8 cellular contexts compared by ENCODE assay signal in the genomic region with DNA sequence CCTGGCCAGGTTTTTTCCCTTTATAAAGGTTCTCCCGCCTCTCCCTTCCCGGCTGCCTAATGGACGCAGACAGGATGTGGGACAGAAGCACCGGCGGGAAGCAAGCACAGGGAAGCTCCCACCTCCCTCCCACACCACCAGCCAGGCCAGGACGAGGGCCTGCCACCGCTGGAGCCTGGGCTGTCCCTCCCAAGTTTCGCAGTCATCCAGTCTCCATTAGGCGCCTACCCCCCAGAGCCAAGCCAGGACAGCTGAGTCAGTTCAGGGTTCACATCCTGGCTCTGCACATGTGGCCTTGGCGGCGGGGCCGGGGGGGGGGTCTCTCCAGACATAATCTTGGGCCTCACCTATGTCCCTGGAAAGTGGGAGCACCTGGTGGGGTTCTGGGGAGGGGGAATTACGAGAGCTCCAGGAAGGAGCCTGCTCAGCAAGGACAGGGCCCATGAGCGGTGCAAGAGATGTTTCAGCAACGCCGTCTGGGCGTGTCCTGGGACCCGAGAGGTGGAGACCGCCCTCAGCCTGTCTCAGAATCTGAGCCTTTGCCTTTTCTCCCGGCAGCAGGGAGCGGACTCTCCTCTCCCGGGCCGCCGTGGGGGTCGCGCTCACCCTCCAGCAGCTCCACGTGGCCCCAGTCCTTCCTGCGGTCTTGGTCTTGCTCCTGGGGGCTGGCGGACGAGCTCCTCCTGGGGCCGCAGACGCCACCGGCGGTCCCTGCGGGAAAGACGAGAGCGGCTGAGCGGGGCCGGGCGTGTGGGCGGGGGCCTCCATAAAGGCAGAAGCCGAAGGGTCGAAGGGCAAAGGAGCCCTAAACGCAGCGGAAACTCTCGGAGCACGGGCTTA. TPM values are rescaled to one million over a fixed set of nuclear protein-coding genes. Genes with fewer than 3 reads are reported as not detected.
A peak's percentile ranks its signal among the peaks of the same experiment; 100 is the strongest.
DNase-seq lines count a peak whose midpoint lies in the region; ATAC-seq and TF ChIP-seq lines count a peak whose summit lies in the region.

No MANE protein-coding gene starts in this region.

- H3K36me3 ChIP-seq in adrenal gland (replicated peaks in 1 of 2) = peaks cover 0 to 18% of the 10 kb centered on the region in 2 donors

- no peak for TF ChIP-seq CTCF in adrenal gland (IDR thresholded peaks at IDR 0.05)

- no peaks in the 10 kb centered on the region for H3K9me3 ChIP-seq in adrenal gland (replicated peaks in 1 of 3)

- peaks cover 9 to 22% of the 10 kb centered on the region in 2 donors for H3K4me1 ChIP-seq in adrenal gland (replicated peaks in 1 of 2)

- peak; percentile 65 for DNase-seq in NCI-H2227 (lab: John Stamatoyannopoulos, UW; ENCODE audit: unreplicated experiment)
- no peak for DNase-seq in NCI-H2227 treated with DMSO at 0.1 percent for 48 hours (lab: John Stamatoyannopoulos, UW)
- DNase-seq in NOMO-1 treated with dmso at 0.1 percent for 144 hours (lab: John Stamatoyannopoulos, UW; ENCODE audit: unreplicated experiment) = peak; percentile 37
- DNase-seq in adrenal gland = peak in 6 of 7 donors; percentile 67 to 80 (median 76)
- peak; percentile 73 for DNase-seq in iPS-NIHi7 (ENCODE audit: extremely low spot score)
- DNase-seq in stimulated activated CD4-positive, alpha-beta T cell treated with anti-CD3 and anti-CD28 coated beads, Interleukin-2, amount 100 ng/mL, for 24 hours = peak; percentile 57 to 70
- DNase-seq in GDM1 (lab: John Stamatoyannopoulos, UW) = no peak

- peak overlapping the region; percentile 55 to 87 (median 79) for H3K27ac ChIP-seq in adrenal gland

- peak in 1 of 2 donors; percentile 68 for TF ChIP-seq POLR2A in adrenal gland (IDR thresholded peaks at IDR 0.05)

- peak; percentile 25 for ATAC-seq in HG02759 (IDR thresholded peaks at IDR 0.05; ENCODE audit: unreplicated experiment)

- H3K27me3 ChIP-seq in adrenal gland = no peaks in the 10 kb centered on the region

- WGBS in adrenal gland, 4 donors = 9 to 21% (median 10%) methylated on average over 21 to 47 of the region's 47 CpGs

- H3K4me3 ChIP-seq in adrenal gland = peak overlapping the region; percentile 54 to 90 (median 62)

- intact Hi-C loops in adrenal gland (cut with DNase I) = no loop called here

RNA-seq across cellular contexts. Expression of a gene that starts 0.9 kb away (rescaled TPM):
- 10 to 100 TPM; 26.3 to 61.4 (median 40.6) TPM for total RNA-seq in adrenal gland
- 100 to 1,000 TPM in 2 of 3 donors, 10 to 100 TPM in 1; 42.7 to 371 (median 178) TPM for polyA plus RNA-seq in adrenal gland

RNA-seq across cellular contexts. Expression of a gene that starts 7.2 kb away (rescaled TPM):
- total RNA-seq in adrenal gland = under 1 TPM in 4 of 8 donors, not detected in 4; 0.14 to 0.32 (median 0.29) TPM
- 1 to 10 TPM in 1 of 3 donors, under 1 TPM in 1, not detected in 1; 0.51 to 1.2 TPM for polyA plus RNA-seq in adrenal gland

RNA-seq across cellular contexts. Expression of a gene that starts 30.6 kb away (rescaled TPM):
- 10 to 100 TPM; 28.4 to 76.4 (median 43.1) TPM for total RNA-seq in adrenal gland
- 10 to 100 TPM in 2 of 3 donors, 1 to 10 TPM in 1; 9.3 to 53.5 (median 51.6) TPM for polyA plus RNA-seq in adrenal gland

RNA-seq across cellular contexts. Expression of a gene that starts 42.8 kb away (rescaled TPM):
- total RNA-seq in adrenal gland = 1 to 10 TPM in 7 of 8 donors, under 1 TPM in 1; 0.74 to 9.1 (median 7.6) TPM
- polyA plus RNA-seq in adrenal gland = 1 to 10 TPM in 2 of 3 donors, under 1 TPM in 1; 0.98 to 2.5 (median 1.1) TPM

RNA-seq across cellular contexts. Expression of a gene that starts 43.7 kb away (rescaled TPM):
- 100 to 1,000 TPM in 7 of 8 donors, 10 to 100 TPM in 1; 87.4 to 464 (median 176) TPM for total RNA-seq in adrenal gland
- polyA plus RNA-seq in adrenal gland = 100 to 1,000 TPM; 119 to 405 (median 225) TPM

Comparison
In these comparisons a context has a peak if more than half of its experiments do, and no peak if none do; other contexts are left out.
1. DNase-seq: peak in NCI-H2227 (single experiment), NOMO-1 treated with dmso at 0.1 percent for 144 hours (single experiment), adrenal gland (6 of 7), iPS-NIHi7 (single experiment) and stimulated activated CD4-positive, alpha-beta T cell treated with anti-CD3 and anti-CD28 coated beads, Interleukin-2, amount 100 ng/mL, for 24 hours (2 of 2); none in NCI-H2227 treated with DMSO at 0.1 percent for 48 hours (single experiment) and GDM1 (single experiment).